Comparison of ENCODE assay signal across 8 cellular contexts in the genomic region with DNA sequence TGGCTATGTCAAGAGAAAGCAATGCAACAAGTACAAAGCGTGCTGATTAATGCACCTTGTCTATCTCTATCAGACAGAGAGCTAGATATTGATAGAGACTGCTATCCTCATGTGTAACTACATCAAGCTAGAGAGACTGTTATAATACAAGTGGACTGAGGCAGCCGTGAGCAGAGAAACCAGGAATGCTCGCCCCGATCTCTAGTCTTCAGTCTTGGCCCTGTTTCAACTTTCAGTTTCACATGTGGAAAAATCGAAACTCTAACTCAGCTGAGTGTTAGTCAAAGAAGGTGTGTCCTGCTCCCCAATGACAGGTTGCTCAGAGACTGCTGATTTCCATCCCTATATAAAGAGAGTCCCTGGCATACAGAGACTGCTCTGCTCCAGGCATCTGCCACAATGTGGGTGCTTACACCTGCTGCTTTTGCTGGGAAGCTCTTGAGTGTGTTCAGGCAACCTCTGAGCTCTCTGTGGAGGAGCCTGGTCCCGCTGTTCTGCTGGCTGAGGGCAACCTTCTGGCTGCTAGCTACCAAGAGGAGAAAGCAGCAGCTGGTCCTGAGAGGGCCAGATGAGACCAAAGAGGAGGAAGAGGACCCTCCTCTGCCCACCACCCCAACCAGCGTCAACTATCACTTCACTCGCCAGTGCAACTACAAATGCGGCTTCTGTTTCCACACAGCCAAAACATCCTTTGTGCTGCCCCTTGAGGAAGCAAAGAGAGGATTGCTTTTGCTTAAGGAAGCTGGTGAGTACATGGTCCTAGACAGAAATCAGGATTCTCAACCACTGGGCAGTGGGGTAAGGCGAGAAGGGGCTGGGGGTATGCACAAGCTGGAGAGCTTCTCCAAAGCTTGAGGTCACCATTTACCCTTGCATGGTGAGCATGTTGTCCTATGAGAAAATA. TPM values are rescaled to one million over a fixed set of nuclear protein-coding genes. Genes with fewer than 3 reads are reported as not detected.
A peak's percentile ranks its signal among the peaks of the same experiment; 100 is the strongest.
DNase-seq lines count a peak whose midpoint lies in the region; ATAC-seq lines count a peak whose summit lies in the region.

Gene RSAD2 (plus strand): TSS at position 376 of the 904 bp plus-strand sequence. CDS start 24 bp downstream, at position 400.

- DNase-seq in stimulated activated CD4-positive, alpha-beta T cell treated with anti-CD3 and anti-CD28 coated beads, Interleukin-2, amount 100 ng/mL, for 4 hours (ENCODE audit: low read depth): peak; percentile 39
- no peak for DNase-seq in stimulated activated CD4-positive, alpha-beta T cell treated with anti-CD3 and anti-CD28 coated beads, Interleukin-4, amount 100 ng/mL, for 1 hour
- peak; percentile 75 for DNase-seq in NCI-H2029 treated with DMSO at 0.1 percent for 48 hours (lab: John Stamatoyannopoulos, UW)
- DNase-seq in activated T-cell treated with anti-CD3 and anti-CD28 coated beads, Interleukin-2, amount 50 U/mL, for 4 hours: peak; percentile 12
- DNase-seq in Right ventricle myocardium superior: no peak
- DNase-seq in stimulated activated CD4-positive, alpha-beta T cell treated with anti-CD3 and anti-CD28 coated beads, Interleukin-4, amount 100 ng/mL, for 24 hours: peak; percentile 49
- no peak for DNase-seq in mesendoderm

- no peak within 1 kb of the TSS for H3K4me3 ChIP-seq in mesendoderm (ENCODE audit: low read length)

- no peak within 1 kb of the TSS for H3K9ac ChIP-seq in mesendoderm (ENCODE audit: low read length)

- no peak within 1 kb of the TSS for H3K4ac ChIP-seq in mesendoderm (ENCODE audit: low read depth, low read length)

- ATAC-seq in HG02885 (IDR thresholded peaks at IDR 0.05; ENCODE audit: poor library complexity, unreplicated experiment): peak; percentile 79
- peak; percentile 79 to 86 for ATAC-seq in activated T-cell treated with anti-CD3 and anti-CD28 coated beads, Interleukin-2, amount 50 U/mL, for 4 hours
- peak; percentile 85 for ATAC-seq in Right ventricle myocardium superior (ENCODE audit: poor library complexity)

- no peak within 1 kb of the TSS for H3K4me2 ChIP-seq in mesendoderm (ENCODE audit: low read length)

- H3K18ac ChIP-seq in mesendoderm (ENCODE audit: low read length): no peak within 1 kb of the TSS

- intact Hi-C loops in Right ventricle myocardium superior (cut with DNase I): no loop called here

- no peaks in the 10 kb centered on the region for H3K27me3 Mint-ChIP-seq in activated T-cell treated with anti-CD3 and anti-CD28 coated beads, Interleukin-2, amount 50 U/mL, for 4 hours (ENCODE audit: low read depth)

- peaks cover 4% of the 10 kb centered on the region for H3K9me3 Mint-ChIP-seq in activated T-cell treated with anti-CD3 and anti-CD28 coated beads, Interleukin-2, amount 50 U/mL, for 4 hours

- no peaks in the 10 kb centered on the region for H3K4me1 ChIP-seq in mesendoderm (ENCODE audit: control insufficient read depth, low read depth, low read length)

- H2AK5ac ChIP-seq in mesendoderm (ENCODE audit: low read length): no peak within 1 kb of the TSS

- no CpG with 5 or more reads among the region's 10 CpGs for WGBS in mesendoderm (ENCODE audit: extremely low coverage, insufficient coverage, low lambda C conversion rate)

- no peak within 1 kb of the TSS for H2BK15ac ChIP-seq in mesendoderm (replicated peaks; ENCODE audit: low read depth)

- H3K79me2 ChIP-seq in mesendoderm (ENCODE audit: control insufficient read depth, insufficient read depth, low read length): no peaks in the 10 kb centered on the region

- no peak within 1 kb of the TSS for H3K56ac ChIP-seq in mesendoderm (ENCODE audit: low read length)

- no peak within 1 kb of the TSS for H2BK5ac ChIP-seq in mesendoderm (ENCODE audit: low read length)

- H3K36me3 ChIP-seq in mesendoderm (ENCODE audit: control insufficient read depth, insufficient read depth, low read length): no peaks in the 10 kb centered on the region

- peak within 1 kb of the TSS; percentile 81 for H3K4me3 Mint-ChIP-seq in activated T-cell treated with anti-CD3 and anti-CD28 coated beads, Interleukin-2, amount 50 U/mL, for 4 hours

- H3K27me3 ChIP-seq in mesendoderm (ENCODE audit: insufficient read depth, low read length, poor library complexity): no peaks in the 10 kb centered on the region

- no peak within 1 kb of the TSS for H4K5ac ChIP-seq in mesendoderm (ENCODE audit: low read length)

- H2BK120ac ChIP-seq in mesendoderm (ENCODE audit: low read depth, low read length): no peak within 1 kb of the TSS

- peaks cover 70% of the 10 kb centered on the region for H3K4me1 Mint-ChIP-seq in activated T-cell treated with anti-CD3 and anti-CD28 coated beads, Interleukin-2, amount 50 U/mL, for 4 hours (ENCODE audit: low read depth)

- H3K27ac ChIP-seq in mesendoderm (ENCODE audit: low read depth, low read length): no peak within 1 kb of the TSS

- H4K8ac ChIP-seq in mesendoderm (ENCODE audit: low read depth, low read length): no peak within 1 kb of the TSS

- H3K79me1 ChIP-seq in mesendoderm (ENCODE audit: low read length): no peaks in the 10 kb centered on the region

- peaks cover 9% of the 10 kb centered on the region for H3K36me3 Mint-ChIP-seq in activated T-cell treated with anti-CD3 and anti-CD28 coated beads, Interleukin-2, amount 50 U/mL, for 4 hours (ENCODE audit: insufficient read depth)

- H3K23ac ChIP-seq in mesendoderm (ENCODE audit: low read length): no peak within 1 kb of the TSS

RNA-seq across cellular contexts. Expression of gene RSAD2, which starts in this region (rescaled TPM):
- total RNA-seq in activated T-cell treated with anti-CD3 and anti-CD28 coated beads, Interleukin-2, amount 50 U/mL, for 4 hours: 1 to 10 TPM; 2.8 to 4.3 (median 3.3) TPM
- total RNA-seq in Right ventricle myocardium superior: 3.4 TPM
- polyA plus RNA-seq in mesendoderm (2013, experiment 1 of 2): 0.01 TPM
- not detected for polyA plus RNA-seq in mesendoderm (2013, experiment 2 of 2)

Comparison
In these comparisons a context has a peak if more than half of its experiments do, and no peak if none do; other contexts are left out.
1. DNase-seq: peak in stimulated activated CD4-positive, alpha-beta T cell treated with anti-CD3 and anti-CD28 coated beads, Interleukin-2, amount 100 ng/mL, for 4 hours (single experiment), NCI-H2029 treated with DMSO at 0.1 percent for 48 hours (single experiment), activated T-cell treated with anti-CD3 and anti-CD28 coated beads, Interleukin-2, amount 50 U/mL, for 4 hours (single experiment) and stimulated activated CD4-positive, alpha-beta T cell treated with anti-CD3 and anti-CD28 coated beads, Interleukin-4, amount 100 ng/mL, for 24 hours (single experiment); none in stimulated activated CD4-positive, alpha-beta T cell treated with anti-CD3 and anti-CD28 coated beads, Interleukin-4, amount 100 ng/mL, for 1 hour (single experiment), Right ventricle myocardium superior (single experiment) and mesendoderm (single experiment).
2. Peak in every context shown above with its lines, with median percentiles within 50 percentile points of each other: ATAC-seq.